In genomic region chr3:99504258-99504657, GRCh38 we compare ENCODE assay signal across 1 cellular context.
TF ChIP-seq lines count a peak whose summit lies in the region.

No MANE protein-coding gene starts in this region.

TF ChIP-seq in HepG2, 621 proteins besides CTCF, POLR2A, EP300 and RAD21 (continued from another document):
- 0 out of 2 replicates have a peak, but pooled peaks have one; percentile 44 for TF ChIP-seq CREB1 (IDR thresholded peaks at IDR 0.05)
- TF ChIP-seq CREB1 (CRISPR knock-in tag; IDR thresholded peaks at IDR 0.05) = no peak
- TF ChIP-seq HMG20A (CRISPR knock-in tag; IDR thresholded peaks at IDR 0.05; ENCODE audit: borderline replicate concordance) = peak; percentile 27; the same call in 1 of the 2 replicates
- TF ChIP-seq ZBTB21 (CRISPR knock-in tag; IDR thresholded peaks at IDR 0.05) = peak; percentile 79
- peak; percentile 44 for TF ChIP-seq ARID5B (CRISPR knock-in tag; IDR thresholded peaks at IDR 0.05)
- TF ChIP-seq ATRX (CRISPR knock-in tag; IDR thresholded peaks at IDR 0.05; ENCODE audit: borderline replicate concordance) = no peak
- TF ChIP-seq ISL2 (CRISPR knock-in tag; IDR thresholded peaks at IDR 0.05) = no peak
- TF ChIP-seq TRIM24 (CRISPR knock-in tag; IDR thresholded peaks at IDR 0.05) = 0 out of 2 replicates have a peak, but pooled peaks have one; percentile 38
- no peak for TF ChIP-seq GABPA (IDR thresholded peaks at IDR 0.05; ENCODE audit: low read depth, low read length)
- 0 out of 2 replicates have a peak, but pooled peaks have one; percentile 13 for TF ChIP-seq GABPA (CRISPR knock-in tag; IDR thresholded peaks at IDR 0.05; ENCODE audit: low read depth)
- TF ChIP-seq RARA (CRISPR knock-in tag; IDR thresholded peaks at IDR 0.05) = peak; percentile 76
- TF ChIP-seq, protein P1, sequence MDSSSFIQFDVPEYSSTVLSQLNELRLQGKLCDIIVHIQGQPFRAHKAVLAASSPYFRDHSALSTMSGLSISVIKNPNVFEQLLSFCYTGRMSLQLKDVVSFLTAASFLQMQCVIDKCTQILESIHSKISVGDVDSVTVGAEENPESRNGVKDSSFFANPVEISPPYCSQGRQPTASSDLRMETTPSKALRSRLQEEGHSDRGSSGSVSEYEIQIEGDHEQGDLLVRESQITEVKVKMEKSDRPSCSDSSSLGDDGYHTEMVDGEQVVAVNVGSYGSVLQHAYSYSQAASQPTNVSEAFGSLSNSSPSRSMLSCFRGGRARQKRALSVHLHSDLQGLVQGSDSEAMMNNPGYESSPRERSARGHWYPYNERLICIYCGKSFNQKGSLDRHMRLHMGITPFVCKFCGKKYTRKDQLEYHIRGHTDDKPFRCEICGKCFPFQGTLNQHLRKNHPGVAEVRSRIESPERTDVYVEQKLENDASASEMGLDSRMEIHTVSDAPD (CRISPR knock-in tag; IDR thresholded peaks at IDR 0.05) = no peak
- peak; percentile 90 for TF ChIP-seq CEBPB (IDR thresholded peaks at IDR 0.05; ENCODE audit: borderline replicate concordance, low read depth, low read length)
- no peak for TF ChIP-seq FOXA1 (IDR thresholded peaks at IDR 0.05)
- peak; percentile 76 for TF ChIP-seq FOXA1 (CRISPR knock-in tag; IDR thresholded peaks at IDR 0.05)
- TF ChIP-seq, protein P2, sequence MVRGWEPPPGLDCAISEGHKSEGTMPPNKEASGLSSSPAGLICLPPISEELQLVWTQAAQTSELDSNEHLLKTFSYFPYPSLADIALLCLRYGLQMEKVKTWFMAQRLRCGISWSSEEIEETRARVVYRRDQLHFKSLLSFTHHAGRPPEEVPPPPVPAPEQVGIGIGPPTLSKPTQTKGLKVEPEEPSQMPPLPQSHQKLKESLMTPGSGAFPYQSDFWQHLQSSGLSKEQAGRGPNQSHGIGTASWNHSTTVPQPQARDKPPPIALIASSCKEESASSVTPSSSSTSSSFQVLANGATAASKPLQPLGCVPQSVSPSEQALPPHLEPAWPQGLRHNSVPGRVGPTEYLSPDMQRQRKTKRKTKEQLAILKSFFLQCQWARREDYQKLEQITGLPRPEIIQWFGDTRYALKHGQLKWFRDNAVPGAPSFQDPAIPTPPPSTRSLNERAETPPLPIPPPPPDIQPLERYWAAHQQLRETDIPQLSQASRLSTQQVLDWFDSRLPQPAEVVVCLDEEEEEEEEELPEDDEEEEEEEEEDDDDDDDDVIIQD (CRISPR knock-in tag; IDR thresholded peaks at IDR 0.05; ENCODE audit: low read depth) = peak; percentile 40; the same call in 1 of the 2 replicates
- no peak for TF ChIP-seq ELF3 (CRISPR knock-in tag; IDR thresholded peaks at IDR 0.05)
- peak; percentile 12; the same call in 1 of the 2 replicates for TF ChIP-seq SALL1 (CRISPR knock-in tag; IDR thresholded peaks at IDR 0.05)
- peak; percentile 73 for TF ChIP-seq BCL6 (CRISPR knock-in tag; IDR thresholded peaks at IDR 0.05)
- no peak for TF ChIP-seq ARHGAP35 (CRISPR knock-in tag; IDR thresholded peaks at IDR 0.05; ENCODE audit: borderline replicate concordance)
TF ChIP-seq in HepG2: peak in this region for 19.
